8 cellular contexts compared by ENCODE assay signal in genomic region chr6:37820713-37821069, GRCh38. TPM values are rescaled to one million over a fixed set of nuclear protein-coding genes. Genes with fewer than 3 reads are reported as not detected.
DNase-seq lines count a peak whose midpoint lies in the region; ATAC-seq, FAIRE-seq and TF ChIP-seq lines count a peak whose summit lies in the region.

No MANE protein-coding gene starts in this region.

- peak overlapping the region; percentile 69 for H3K4me2 ChIP-seq in SU-DHL-6 (ENCODE audit: low read depth, low read length, poor library complexity, severe bottlenecking)

- H3K4me3 ChIP-seq in SU-DHL-6 (ENCODE audit: insufficient read depth, low read length, poor library complexity, severe bottlenecking) (peak overlapping the region; percentile 87), fibroblast of pulmonary artery (replicated peaks; ENCODE audit: low read depth, low read length) (peak overlapping the region; percentile 76), sigmoid colon (peak overlapping the region; percentile 88 to 94 (median 93))

- H3F3A ChIP-seq in SU-DHL-6 (ENCODE audit: insufficient read depth): peaks cover 12% of the 10 kb centered on the region

- no peak for TF ChIP-seq POLR2A in sigmoid colon (IDR thresholded peaks at IDR 0.05)

- H3K9me3 ChIP-seq in SU-DHL-6 (ENCODE audit: insufficient read depth, low read length) (no peaks in the 10 kb centered on the region), sigmoid colon (no peaks in the 10 kb centered on the region)

- peak overlapping the region; percentile 80 for H3K9ac ChIP-seq in SU-DHL-6 (ENCODE audit: low read length)

- H3K79me2 ChIP-seq in SU-DHL-6 (ENCODE audit: insufficient read depth, low read length): peaks cover 53% of the 10 kb centered on the region

- H3K27ac ChIP-seq in SU-DHL-6 (ENCODE audit: low read depth, low read length) (no peak overlapping the region), sigmoid colon (peak overlapping the region; percentile 97 to 98 (median 98))

- H3K9me2 ChIP-seq in SU-DHL-6 (replicated peaks; ENCODE audit: insufficient read depth, low read length): no peaks in the 10 kb centered on the region

- peaks cover 8% of the 10 kb centered on the region for H4K20me1 ChIP-seq in SU-DHL-6 (ENCODE audit: low read depth, low read length)

- H3K27me3 ChIP-seq in SU-DHL-6 (ENCODE audit: low read length): no peaks in the 10 kb centered on the region
- no peaks in the 10 kb centered on the region for H3K27me3 ChIP-seq in sigmoid colon

- DNase-seq in GM18507 (ENCODE audit: extremely low spot score, insufficient read length, low read depth) (no peak), fibroblast of pulmonary artery (ENCODE audit: low read depth) (no peak), sigmoid colon (no peak), LoVo (ENCODE audit: low spot score) (no peak), SK-N-DZ (ENCODE audit: low spot score) (no peak), head of caudate nucleus (no peak)

- peaks cover 0 to 59% (median 51%) of the 10 kb centered on the region in 4 donors for H3K4me1 ChIP-seq in sigmoid colon

- TF ChIP-seq CTCF in SU-DHL-6 (IDR thresholded peaks at IDR 0.05; ENCODE audit: insufficient read depth, low read length, poor library complexity, severe bottlenecking) (no peak), fibroblast of pulmonary artery (IDR thresholded peaks at IDR 0.05; ENCODE audit: low read length, missing control alignments) (no peak), sigmoid colon (IDR thresholded peaks at IDR 0.05) (no peak)

- no peak overlapping the region for H2AFZ ChIP-seq in SU-DHL-6 (ENCODE audit: low read depth, low read length, severe bottlenecking)

- ATAC-seq in GM18909 (IDR thresholded peaks at IDR 0.05; ENCODE audit: poor library complexity, unreplicated experiment): no peak

- peak; percentile 5 for FAIRE-seq in GM18507 (lab: Jason Lieb, UNC)

- WGBS in sigmoid colon, 2 donors: 41 to 54% methylated on average over 3 of the region's 3 CpGs

- intact Hi-C loops in sigmoid colon (cut with DNase I): loop anchor here (5.0 kb wide), 1 partner anchor 882 kb away; the partner anchor contains the start of gene GLO1
- intact Hi-C loops in head of caudate nucleus (cut with DNase I): no loop called here

- TF ChIP-seq EP300 in sigmoid colon (IDR thresholded peaks at IDR 0.05): no peak

- H3K36me3 ChIP-seq in SU-DHL-6 (ENCODE audit: low read length) (no peaks in the 10 kb centered on the region), sigmoid colon (no peaks in the 10 kb centered on the region)

RNA-seq across cellular contexts. Expression of gene ZFAND3, which starts 1.2 kb away (rescaled TPM):
- total RNA-seq in sigmoid colon: 10 to 100 TPM; 34.4 to 54.8 (median 40.2) TPM
- 10 to 100 TPM; 32.4 to 44.5 (median 38.6) TPM for polyA plus RNA-seq in sigmoid colon
- 13.4 and 14.8 TPM in 2 replicates for polyA plus RNA-seq in SK-N-DZ (2014; cell fraction: cytosol; rRNA removed)
- 8.4 and 18.4 TPM in 2 replicates for polyA plus RNA-seq in SK-N-DZ (2014; cell fraction: nucleus; rRNA removed)
